Comparison of ENCODE assay signal across 1 cellular context in genomic region chr7:66099551-66100407, GRCh38.
TF ChIP-seq lines count a peak whose summit lies in the region.

No MANE protein-coding gene starts in this region.

TF ChIP-seq in K562, 482 proteins besides CTCF, POLR2A, EP300 and RAD21 (continued from another document and continues in another):
- TF ChIP-seq GTF3C2 (IDR thresholded peaks at IDR 0.05; ENCODE audit: borderline replicate concordance, extremely low read depth, insufficient read length) (no peak), ARID3A (IDR thresholded peaks at IDR 0.05; ENCODE audit: borderline replicate concordance, low read depth, low read length) (no peak), HDAC8 (tag; IDR thresholded peaks at IDR 0.05) (0 out of 2 replicates have a peak, but pooled peaks have one; percentile 18), SRSF9 (IDR thresholded peaks at IDR 0.05; ENCODE audit: borderline replicate concordance, low read depth, low read length) (no peak), HMG20A (CRISPR knock-in tag; conservative IDR thresholded peaks at IDR 0.05) (no peak), TSHZ1 (CRISPR knock-in tag; IDR thresholded peaks at IDR 0.05) (no peak), CEBPZ (IDR thresholded peaks at IDR 0.05; ENCODE audit: borderline replicate concordance, low read depth, low read length) (no peak), TAF9B (IDR thresholded peaks at IDR 0.05; ENCODE audit: partially characterized antibody) (peak; percentile 17), POLR2AphosphoS2 (IDR thresholded peaks at IDR 0.05; ENCODE audit: low read length) (0 out of 2 replicates have a peak, but pooled peaks have one; percentile 40), RAD51 (IDR thresholded peaks at IDR 0.05; ENCODE audit: borderline replicate concordance, low read depth) (no peak), E2F3 (CRISPR knock-in tag; IDR thresholded peaks at IDR 0.05) (no peak), PHTF2 (CRISPR knock-in tag; IDR thresholded peaks at IDR 0.05) (no peak), SPI1 (IDR thresholded peaks at IDR 0.05; ENCODE audit: borderline replicate concordance, low read depth, low read length) (peak; percentile 39; the same call in 1 of the 2 replicates), EP400 (IDR thresholded peaks at IDR 0.05) (peak; percentile 90), CREM (IDR thresholded peaks at IDR 0.05; ENCODE audit: low read depth) (peak; percentile 49; the same call in 1 of the 2 replicates), TAF1 (IDR thresholded peaks at IDR 0.05; ENCODE audit: control insufficient read depth, extremely low read depth, insufficient read depth, low read length, severe bottlenecking) (peak; percentile 25), ZKSCAN1 (IDR thresholded peaks at IDR 0.05; ENCODE audit: low read depth, low read length) (no peak), MNT (conservative IDR thresholded peaks at IDR 0.05) (peak; percentile 59 to 82; a peak in 3 of 4 replicates), FOS (IDR thresholded peaks at IDR 0.05; ENCODE audit: extremely low read depth, insufficient read length) (no peak), ZNF699 (CRISPR knock-in tag; IDR thresholded peaks at IDR 0.05; ENCODE audit: insufficient replicate concordance) (no peak), SNAPC5 (CRISPR knock-in tag; IDR thresholded peaks at IDR 0.05) (no peak), ILK (tag; IDR thresholded peaks at IDR 0.05; ENCODE audit: borderline replicate concordance, low read depth) (no peak), GTF2B (IDR thresholded peaks at IDR 0.05; ENCODE audit: extremely low read depth, insufficient read length) (no peak), ETV6 (IDR thresholded peaks at IDR 0.05; ENCODE audit: borderline replicate concordance in 1 of 2, low read depth in 2 of 2, low read length in 1 of 2) (peak; percentile 54 to 79; a peak in 2 of 4 replicates), ETV6 (CRISPR knock-in tag; IDR thresholded peaks at IDR 0.05; ENCODE audit: borderline replicate concordance) (no peak), NUFIP1 (IDR thresholded peaks at IDR 0.05; ENCODE audit: partially characterized antibody) (no peak), KAT8 (IDR thresholded peaks at IDR 0.05; ENCODE audit: low read depth) (no peak), ZNF175 (CRISPR knock-in tag; IDR thresholded peaks at IDR 0.05; ENCODE audit: low read depth) (no peak), SOX6 (IDR thresholded peaks at IDR 0.05) (no peak), TFAP4 (CRISPR knock-in tag; IDR thresholded peaks at IDR 0.05; ENCODE audit: borderline replicate concordance) (peak; percentile 51; the same call in 1 of the 2 replicates), ZNF436 (CRISPR knock-in tag; IDR thresholded peaks at IDR 0.05) (no peak), ATF1 (CRISPR knock-in tag; IDR thresholded peaks at IDR 0.05) (no peak), ATF1 (tag; IDR thresholded peaks at IDR 0.05) (0 out of 2 replicates have a peak, but pooled peaks have one; percentile 45), GATAD2A (IDR thresholded peaks at IDR 0.05) (peak; percentile 95), SMARCE1 (IDR thresholded peaks at IDR 0.05) (peak; percentile 76; the same call in 1 of the 2 replicates), TSC22D4 (tag; IDR thresholded peaks at IDR 0.05) (no peak), ZBTB2 (IDR thresholded peaks at IDR 0.05) (peak; percentile 82), BDP1 (IDR thresholded peaks at IDR 0.05; ENCODE audit: insufficient read depth, insufficient read length) (no peak), NCOR1 (IDR thresholded peaks at IDR 0.05) (peak; percentile 42; the same call in 1 of the 2 replicates), WHSC1 (IDR thresholded peaks at IDR 0.05; ENCODE audit: low read length) (no peak), ZNF3 (CRISPR knock-in tag; IDR thresholded peaks at IDR 0.05) (no peak), NCOA1 (IDR thresholded peaks at IDR 0.05; ENCODE audit: low read depth) (peak; percentile 74), NBN (IDR thresholded peaks at IDR 0.05; ENCODE audit: low read depth) (peak; percentile 95), RNF219 (CRISPR knock-in tag; IDR thresholded peaks at IDR 0.05) (no peak)
